ENCODE assay signal across 9 cellular contexts in genomic region chr9:98708933-98709911, GRCh38. TPM values are rescaled to one million over a fixed set of nuclear protein-coding genes. Genes with fewer than 3 reads are reported as not detected.
DNase-seq lines count a peak whose midpoint lies in the region; ATAC-seq and TF ChIP-seq lines count a peak whose summit lies in the region.
"Had no signal": no experiment of that assay in that cellular context is flagged by ENCODE, and none has a peak within 500 bp of the region (broad histone marks: within the 10 kb centered on the region; RNA-seq: fewer than 3 reads in every experiment).

Gene GABBR2, minus strand, starts transcription at chr9:98708935. Its CDS starts 198 bp downstream, at chr9:98708737.

- H3K9me3 ChIP-seq in breast epithelium = no peaks in the 10 kb centered on the region

- no peak for ATAC-seq in GM21737 (IDR thresholded peaks at IDR 0.05; ENCODE audit: unreplicated experiment)

- H3K4me1 ChIP-seq in breast epithelium = peaks cover 6 to 7% of the 10 kb centered on the region in 2 donors

- POLR2A ChIA-PET in MCF 10A (lab: Yijun Ruan, JAX) = no interaction called here

- peaks cover 43% of the 10 kb centered on the region for H3K27me3 Mint-ChIP-seq in MCF 10A (ENCODE audit: insufficient read depth, unreplicated experiment)
- H3K27me3 Mint-ChIP-seq in type B pancreatic cell = peaks cover 80% of the 10 kb centered on the region

- H3K36me3 Mint-ChIP-seq in MCF 10A (ENCODE audit: insufficient read depth, unreplicated experiment) (no peaks in the 10 kb centered on the region), type B pancreatic cell (no peaks in the 10 kb centered on the region)

- no peaks in the 10 kb centered on the region for H3K36me3 ChIP-seq in breast epithelium

- H3K27ac ChIP-seq in breast epithelium (no peak within 1 kb of the TSS), angular gyrus (ENCODE audit: low read depth, low read length) (peak within 1 kb of the TSS; percentile 64)

- H3K27ac Mint-ChIP-seq in MCF 10A (ENCODE audit: low read depth, unreplicated experiment) (no peak within 1 kb of the TSS), type B pancreatic cell (no peak within 1 kb of the TSS)

- H3K4me3 ChIP-seq in breast epithelium = peak within 1 kb of the TSS; percentile 20 to 60 (median 37)

- H3K9me3 Mint-ChIP-seq in MCF 10A (ENCODE audit: unreplicated experiment) (no peaks in the 10 kb centered on the region), type B pancreatic cell (no peaks in the 10 kb centered on the region)

- no peak for TF ChIP-seq CTCF in breast epithelium (IDR thresholded peaks at IDR 0.05)
- TF ChIP-seq CTCF in MCF 10A (IDR thresholded peaks at IDR 0.05; ENCODE audit: unreplicated experiment) = no peak
- TF ChIP-seq CTCF in type B pancreatic cell (conservative IDR thresholded peaks at IDR 0.05) = no peak

- H3K4me1 Mint-ChIP-seq in MCF 10A (ENCODE audit: insufficient read depth, unreplicated experiment) (no peaks in the 10 kb centered on the region), type B pancreatic cell (ENCODE audit: unreplicated experiment) (peaks cover 10% of the 10 kb centered on the region)

- intact Hi-C loops in breast epithelium (cut with DNase I; ENCODE audit: low total_unique reads) = no loop called here
- intact Hi-C loops in MCF 10A (cut with micrococcal nuclease) = no loop called here

- no peak for TF ChIP-seq POLR2A in breast epithelium (IDR thresholded peaks at IDR 0.05)

- H3K27me3 ChIP-seq in breast epithelium = peaks cover 3 to 70% of the 10 kb centered on the region in 2 donors

- no TSS peak for BruUV-seq in MCF 10A (replicated peaks; lab: Mats Ljungman, UMichigan)

- DNase-seq in breast epithelium (ENCODE audit: low spot score in 2 of 2) = no peak
- no peak for DNase-seq in MCF 10A (ENCODE audit: unreplicated experiment)
- peak; percentile 63 for DNase-seq in left kidney (ENCODE audit: low read depth, low spot score)
- no peak for DNase-seq in type B pancreatic cell (ENCODE audit: extremely low spot score, unreplicated experiment)
- DNase-seq in superior temporal gyrus (ENCODE audit: extremely low spot score) = no peak
- no peak for DNase-seq in stimulated activated CD4-positive, alpha-beta T cell treated with anti-CD3 and anti-CD28 coated beads, Interleukin-4, amount 100 ng/mL, for 24 hours

- H3K4me3 Mint-ChIP-seq in MCF 10A (ENCODE audit: unreplicated experiment) (no peak within 1 kb of the TSS), type B pancreatic cell (peak within 1 kb of the TSS; percentile 81)

- CTCF ChIA-PET in MCF 10A (lab: Yijun Ruan, JAX) = no interaction called here

RNA-seq across cellular contexts. Expression of gene GABBR2, which starts in this region (rescaled TPM):
- total RNA-seq in breast epithelium (not detected), MCF 10A (2022) (not detected in 2 replicates), type B pancreatic cell (ENCODE audit: low replicate concordance) (6.3 and 6.4 TPM in 2 replicates)
- total RNA-seq: T-helper 2 cell treated with Interferon-gamma antibody and Interleukin-4, amounts not matched to agents 100 ng/mL and 5 ng/mL, for 36 hours had no signal
